ENCODE assay signal across 12 cellular contexts in the genomic region with DNA sequence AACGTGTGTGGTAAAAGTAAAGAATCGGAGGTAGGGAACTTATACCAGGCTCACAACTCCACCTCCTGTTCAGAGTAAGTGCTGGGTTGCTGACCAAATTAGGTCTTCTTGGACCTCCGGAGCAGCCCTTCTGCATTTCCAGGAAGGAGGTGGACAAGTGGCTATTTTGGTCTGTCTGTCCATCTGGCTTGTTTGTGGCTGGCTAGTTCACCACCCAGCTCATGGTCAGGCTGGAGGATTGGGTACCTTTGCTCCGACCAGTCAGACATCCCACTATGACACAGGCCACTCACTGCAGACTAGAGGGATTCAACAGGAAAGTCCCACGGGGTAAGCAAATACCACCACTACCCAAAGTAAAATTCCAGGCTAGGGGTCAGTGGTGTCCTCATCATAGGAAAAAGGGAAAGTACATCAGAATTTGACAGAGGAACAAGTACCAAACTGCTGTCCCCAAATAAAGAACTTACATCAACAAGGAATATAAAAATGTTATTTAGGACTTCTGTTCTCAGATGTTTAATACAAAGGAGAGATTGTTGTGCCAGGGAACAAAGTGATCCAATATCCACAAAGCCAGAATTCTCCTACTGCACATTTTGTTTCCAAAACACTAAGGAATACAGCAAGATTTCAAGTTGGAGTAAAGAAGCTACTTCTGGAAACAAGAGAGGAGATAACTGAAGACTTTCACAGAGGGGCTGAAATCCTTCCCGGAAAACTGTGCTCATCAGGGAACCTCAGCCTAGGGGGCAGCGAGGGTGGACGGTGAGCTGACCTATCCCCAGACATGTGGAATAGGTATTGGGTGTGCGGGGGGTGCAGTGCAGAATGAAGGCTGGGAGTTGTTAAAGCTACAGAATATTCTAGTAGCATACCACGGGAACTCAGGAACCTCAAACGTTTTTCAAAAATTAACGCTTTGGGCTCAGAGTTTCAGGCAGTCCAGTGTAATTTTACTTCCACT. TPM values are rescaled to one million over a fixed set of nuclear protein-coding genes. Genes with fewer than 3 reads are reported as not detected.
A peak's percentile ranks its signal among the peaks of the same experiment; 100 is the strongest.
DNase-seq lines count a peak whose midpoint lies in the region; ATAC-seq and TF ChIP-seq lines count a peak whose summit lies in the region.
"Had no signal": no experiment of that assay in that cellular context is flagged by ENCODE, and none has a peak within 500 bp of the region (broad histone marks: within the 10 kb centered on the region; RNA-seq: fewer than 3 reads in every experiment).

No MANE protein-coding gene starts in this region.

- H3K27ac Mint-ChIP-seq in activated T-helper 17 cell treated with anti-CD3 and anti-CD28 coated beads, Interleukin-2, amount 50 U/mL, for 72 hours, result peak overlapping the region; percentile 37
- peak overlapping the region; percentile 26 for H3K27ac Mint-ChIP-seq in nephron progenitor cell

- ATAC-seq in activated T-helper 17 cell treated with anti-CD3 and anti-CD28 coated beads, Interleukin-2, amount 50 U/mL, for 72 hours (replicated peaks), result no peak
- ATAC-seq in gastroesophageal sphincter, result peak; percentile 87
- ATAC-seq: HepG2 had no signal

- H3K27ac ChIP-seq in gastroesophageal sphincter, result peak overlapping the region; percentile 79 to 97 (median 87)
- peak overlapping the region; percentile 73 to 83 (median 78) for H3K27ac ChIP-seq in thyroid gland

- intact Hi-C loops in thyroid gland (cut with DNase I) (no loop called here), posterior vena cava (cut with DNase I) (loop anchor here in 1 of 2 donors (10.0 kb wide), 1 partner anchor 52 kb away; the partner anchor contains the start of gene BCL2)

- H3K4me1 ChIP-seq in gastroesophageal sphincter (peaks cover 0 to 81% (median 15%) of the 10 kb centered on the region in 3 donors), thyroid gland (peaks cover 68 to 76% of the 10 kb centered on the region in 2 donors)

- no peak for DNase-seq in nephron progenitor cell
- no peak for DNase-seq in thyroid gland
- DNase-seq in NCI-H526 (lab: John Stamatoyannopoulos, UW), result no peak
- no peak for DNase-seq in posterior vena cava (ENCODE audit: low spot score)
- DNase-seq in NCI-H1105 (lab: John Stamatoyannopoulos, UW), result no peak
- DNase-seq: activated CD4-positive, alpha-beta T cell treated with anti-CD3 and anti-CD28 coated beads, Interleukin-2, amount 50 U/mL, for 4 hours; activated naive CD4-positive, alpha-beta T cell treated with anti-CD3 and anti-CD28 coated beads, Interleukin-2, amount 50 U/mL, for 16 hours; NCI-H1694 treated with DMSO at 0.1 percent for 48 hours; NK-92 treated with Interleukin-12 subunit alpha and Interleukin-12 subunit beta, amount 100 ng/mL, for 24 hours had no signal

- TF ChIP-seq POLR2A in gastroesophageal sphincter (IDR thresholded peaks at IDR 0.05) (no peak), thyroid gland (IDR thresholded peaks at IDR 0.05) (no peak)

- no peak overlapping the region for H3K4me3 Mint-ChIP-seq in activated T-helper 17 cell treated with anti-CD3 and anti-CD28 coated beads, Interleukin-2, amount 50 U/mL, for 72 hours
- no peak overlapping the region for H3K4me3 Mint-ChIP-seq in nephron progenitor cell

- no peaks in the 10 kb centered on the region for H3K9me3 Mint-ChIP-seq in activated T-helper 17 cell treated with anti-CD3 and anti-CD28 coated beads, Interleukin-2, amount 50 U/mL, for 72 hours
- peaks cover 4% of the 10 kb centered on the region for H3K9me3 Mint-ChIP-seq in nephron progenitor cell

- H3K36me3 Mint-ChIP-seq in activated T-helper 17 cell treated with anti-CD3 and anti-CD28 coated beads, Interleukin-2, amount 50 U/mL, for 72 hours (ENCODE audit: low read depth), result peaks cover 85% of the 10 kb centered on the region
- peaks cover 12% of the 10 kb centered on the region for H3K36me3 Mint-ChIP-seq in nephron progenitor cell (ENCODE audit: low read depth)

- no peaks in the 10 kb centered on the region for H3K9me3 ChIP-seq in gastroesophageal sphincter
- no peaks in the 10 kb centered on the region for H3K9me3 ChIP-seq in thyroid gland

- TF ChIP-seq CTCF in gastroesophageal sphincter (IDR thresholded peaks at IDR 0.05) (peak; percentile 9 to 50 (median 39)), nephron progenitor cell (IDR thresholded peaks at IDR 0.05) (no peak), thyroid gland (IDR thresholded peaks at IDR 0.05) (peak in 2 of 6 experiments; percentile 15 to 26)

- no peak for TF ChIP-seq EP300 in gastroesophageal sphincter (IDR thresholded peaks at IDR 0.05)

- H3K4me1 Mint-ChIP-seq in activated T-helper 17 cell treated with anti-CD3 and anti-CD28 coated beads, Interleukin-2, amount 50 U/mL, for 72 hours, result peaks cover 61% of the 10 kb centered on the region
- peaks cover 58% of the 10 kb centered on the region for H3K4me1 Mint-ChIP-seq in nephron progenitor cell

- WGBS in gastroesophageal sphincter (ENCODE audit: low coverage in 1 of 2), 2 donors, result 38 to 46% methylated on average over 10 of the region's 12 CpGs
- WGBS in thyroid gland, 2 donors, result 34 to 41% methylated on average over 12 of the region's 12 CpGs

- no peaks in the 10 kb centered on the region for H3K27me3 Mint-ChIP-seq in activated T-helper 17 cell treated with anti-CD3 and anti-CD28 coated beads, Interleukin-2, amount 50 U/mL, for 72 hours
- H3K27me3 Mint-ChIP-seq in nephron progenitor cell (ENCODE audit: low read depth, poor library complexity), result no peaks in the 10 kb centered on the region

- H3K4me3 ChIP-seq in gastroesophageal sphincter (peak overlapping the region; percentile 23 to 32), thyroid gland (replicated peaks in 1 of 3) (no peak overlapping the region)

- H3K36me3 ChIP-seq in gastroesophageal sphincter (no peaks in the 10 kb centered on the region), thyroid gland (no peaks in the 10 kb centered on the region)

- no peaks in the 10 kb centered on the region for H3K27me3 ChIP-seq in gastroesophageal sphincter
- H3K27me3 ChIP-seq in thyroid gland, result no peaks in the 10 kb centered on the region

RNA-seq across cellular contexts. Expression of gene BCL2, which starts 56.9 kb away (rescaled TPM):
- total RNA-seq in activated T-helper 17 cell treated with anti-CD3 and anti-CD28 coated beads, Interleukin-2, amount 50 U/mL, for 72 hours, result 100 to 1,000 TPM in 1 of 2 donors, 10 to 100 TPM in 1; 95.4 to 269 TPM
- total RNA-seq in gastroesophageal sphincter, result 10 to 100 TPM; 31.2 to 41.7 (median 32.7) TPM
- 100 to 1,000 TPM; 108 to 163 (median 115) TPM for total RNA-seq in thyroid gland
- total RNA-seq in posterior vena cava, result 10 to 100 TPM; 11.6 to 13.5 TPM

Comparison
In these comparisons a context has a peak if more than half of its experiments do, and no peak if none do; other contexts are left out.
1. H3K4me3 ChIP-seq: peak in gastroesophageal sphincter (2 of 2); none in thyroid gland (0 of 3).